ENCODE assay signal across 28 cellular contexts in the genomic region with DNA sequence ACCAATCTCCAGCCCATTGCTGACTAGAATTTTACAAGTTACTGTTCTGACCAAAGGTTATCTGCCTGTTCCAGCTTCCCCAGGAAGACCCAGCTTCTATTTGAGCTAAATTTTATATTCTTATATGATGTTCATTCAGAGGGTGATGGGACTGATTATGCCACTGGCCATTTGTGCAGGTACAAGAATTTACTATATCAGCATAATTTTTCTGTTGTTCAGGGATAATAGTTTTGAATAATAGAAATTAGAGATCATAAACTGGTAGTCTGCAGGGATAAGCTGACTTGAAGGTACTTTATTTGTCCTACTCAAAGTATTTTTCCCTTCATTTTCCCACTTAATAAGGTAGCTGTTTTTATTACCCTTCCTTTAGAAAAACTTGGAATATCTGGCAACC.
"Had no signal": no experiment of that assay in that cellular context is flagged by ENCODE, and none has a peak within 500 bp of the region (broad histone marks: within the 10 kb centered on the region; RNA-seq: fewer than 3 reads in every experiment).

No MANE protein-coding gene starts in this region.

- H3K36me3 ChIP-seq: neural progenitor cell, ovary, spleen, suprapubic skin, tibial artery, transverse colon, upper lobe of right lung, uterus had no signal

- H3K9ac ChIP-seq: neural progenitor cell, parathyroid adenoma had no signal

- H2AFZ ChIP-seq: neural progenitor cell, parathyroid adenoma had no signal

- H3K4me1 ChIP-seq: neural progenitor cell, parathyroid adenoma, psoas muscle, spleen, suprapubic skin, testis, tibial artery, transverse colon, upper lobe of right lung, uterus had no signal

- ATAC-seq: natural killer cell; psoas muscle; right cardiac atrium; sciatic nerve; stimulated activated memory B cell treated with anti-CD40 and anti-IgM and Interleukin-4, amounts not matched to agents 10 μg/mL and 1 μg/mL and 100 μg/mL, for 72 hours; stimulated activated naive CD8-positive, alpha-beta T cell treated with anti-CD3 and anti-CD28 coated beads, Interleukin-15, amount 100 ng/mL, for 72 hours; stimulated activated naive CD8-positive, alpha-beta T cell treated with anti-CD3 and anti-CD28 coated beads, Interleukin-15, Interleukin-2, amounts not matched to agents 100 U/mL and 50 U/mL, for 24 hours; upper lobe of right lung had no signal

- H3K27me3 ChIP-seq: neural progenitor cell, ovary, spleen, suprapubic skin, testis, tibial artery, transverse colon, upper lobe of right lung, uterus had no signal

- H3K27ac ChIP-seq: neural progenitor cell, ovary, parathyroid adenoma, psoas muscle, skin epidermis, spleen, suprapubic skin, testis, tibial artery, transverse colon, upper lobe of right lung, uterus had no signal

- H3K79me2 ChIP-seq: parathyroid adenoma had no signal

- DNase-seq: natural killer cell; occipital lobe; ovary; posterior cingulate gyrus; psoas muscle; right cardiac atrium; spleen; stimulated activated CD4-positive, alpha-beta T cell treated with anti-CD3 and anti-CD28 coated beads, Interleukin-12 subunit alpha, Interleukin-12 subunit beta, amount 100 ng/mL, for 4 hours; stimulated activated CD4-positive, alpha-beta T cell treated with anti-CD3 and anti-CD28 coated beads, Interleukin-1b, Interleukin-23, amount 100 ng/mL, for 48 hours; stimulated activated CD4-positive, alpha-beta T cell treated with anti-CD3 and anti-CD28 coated beads, Interleukin-4, amount 100 ng/mL, for 1 hour; stimulated activated CD4-positive, alpha-beta T cell treated with anti-CD3 and anti-CD28 coated beads, Interleukin-4, amount 100 ng/mL, for 4 hours; stimulated activated CD8-positive, alpha-beta memory T cell treated with anti-CD3 and anti-CD28 coated beads, Interleukin-4, amount 100 ng/mL, for 48 hours; stimulated activated naive CD4-positive, alpha-beta T cell; stimulated activated naive CD8-positive, alpha-beta T cell treated with anti-CD3 and anti-CD28 coated beads, Interleukin-15, amount 100 ng/mL, for 72 hours; stimulated activated naive CD8-positive, alpha-beta T cell treated with anti-CD3 and anti-CD28 coated beads, Interleukin-15, Interleukin-2, amounts not matched to agents 100 U/mL and 50 U/mL, for 24 hours; substantia nigra; testis; tibial artery; transverse colon; upper lobe of right lung; uterus had no signal

- H3K4me3 ChIP-seq: neural progenitor cell, ovary, psoas muscle, skin epidermis, smooth muscle cell, spleen, suprapubic skin, testis, tibial artery, transverse colon, upper lobe of right lung, uterus had no signal

- H3K4me2 ChIP-seq: neural progenitor cell, smooth muscle cell had no signal

- H3K9me3 ChIP-seq: ovary, psoas muscle, spleen, suprapubic skin, testis, tibial artery, transverse colon, upper lobe of right lung, uterus had no signal
